In the genomic region with DNA sequence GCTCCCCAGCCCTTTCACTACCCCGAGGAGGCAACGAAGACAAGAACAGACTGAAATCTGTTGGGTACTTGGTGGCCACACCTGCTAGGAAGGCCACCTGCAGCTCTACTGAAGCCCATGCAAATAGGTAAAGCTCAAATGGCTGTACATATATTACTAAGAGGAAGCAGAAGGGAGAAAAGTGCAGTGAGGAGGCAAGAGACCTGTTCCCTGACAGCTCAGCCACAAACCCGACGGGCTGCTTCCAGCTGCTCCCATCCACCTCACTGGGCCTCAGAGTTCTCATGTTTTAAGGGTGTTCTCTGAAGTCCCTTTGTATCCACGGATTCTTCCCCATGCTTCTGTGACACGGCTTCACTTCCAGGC, we compare ENCODE assay signal across 8 cellular contexts. TPM values are rescaled to one million over a fixed set of nuclear protein-coding genes. Genes with fewer than 3 reads are reported as not detected.
DNase-seq lines count a peak whose midpoint lies in the region; ATAC-seq, FAIRE-seq and TF ChIP-seq lines count a peak whose summit lies in the region.

No MANE protein-coding gene starts in this region.

- peak overlapping the region; percentile 66 for H3K9ac ChIP-seq in MM.1S (ENCODE audit: low read length)

- no peaks in the 10 kb centered on the region for H4K20me1 ChIP-seq in MM.1S (ENCODE audit: insufficient read depth, low read length)

- H3K9me3 ChIP-seq in MM.1S (replicated peaks; ENCODE audit: insufficient read depth, low read length) (no peaks in the 10 kb centered on the region), suprapubic skin (no peaks in the 10 kb centered on the region)

- H3K36me3 ChIP-seq in MM.1S (replicated peaks; ENCODE audit: insufficient read depth, low read length) (no peaks in the 10 kb centered on the region; the same call in 1 of the 2 replicates), suprapubic skin (no peaks in the 10 kb centered on the region)

- no peak overlapping the region for H2AFZ ChIP-seq in MM.1S (ENCODE audit: low read length)

- no peak for TF ChIP-seq POLR2A in GM12891 (IDR thresholded peaks at IDR 0.05; ENCODE audit: low read depth, low read length)
- no peak for TF ChIP-seq POLR2A in suprapubic skin (IDR thresholded peaks at IDR 0.05)

- DNase-seq in GM12891 (ENCODE audit: insufficient read length, low spot score) (no peak), MM.1S (peak; percentile 83), glomerular visceral epithelial cell (ENCODE audit: extremely low spot score) (peak; percentile 32), suprapubic skin (ENCODE audit: low spot score in 2 of 2) (no peak), COLO829 (ENCODE audit: low spot score) (no peak), left lobe of liver (ENCODE audit: low spot score) (no peak)
- no peak for DNase-seq in stimulated activated CD4-positive, alpha-beta T cell treated with anti-CD3 and anti-CD28 coated beads, Interleukin-12 subunit alpha, Interleukin-12 subunit beta, amount 100 ng/mL, for 4 hours

- H3K9me2 ChIP-seq in MM.1S (replicated peaks; ENCODE audit: insufficient read depth, low read length), result no peaks in the 10 kb centered on the region

- peaks cover 100% of the 10 kb centered on the region for H3K79me2 ChIP-seq in MM.1S (ENCODE audit: low read length)

- no peak for TF ChIP-seq EP300 in suprapubic skin (IDR thresholded peaks at IDR 0.05)

- 22% methylated on average over 6 of the region's 6 CpGs for WGBS in suprapubic skin

- H3K4me3 ChIP-seq in MM.1S (ENCODE audit: low read length) (peak overlapping the region; percentile 19), suprapubic skin (peak overlapping the region; percentile 7)

- H3K27ac ChIP-seq in MM.1S (ENCODE audit: low read length) (peak overlapping the region; percentile 94), suprapubic skin (peak overlapping the region; percentile 59)

- H3K27me3 ChIP-seq in MM.1S (replicated peaks; ENCODE audit: insufficient read depth, low read length) (no peaks in the 10 kb centered on the region), suprapubic skin (no peaks in the 10 kb centered on the region)

- H3K4me2 ChIP-seq in MM.1S (ENCODE audit: low read depth, low read length), result peak overlapping the region; percentile 78

- ATAC-seq in GM21786 (IDR thresholded peaks at IDR 0.05; ENCODE audit: unreplicated experiment) (peak; percentile 83), left lobe of liver (no peak)

- peaks cover 75% of the 10 kb centered on the region for H3F3A ChIP-seq in MM.1S (ENCODE audit: insufficient read depth, low read length)

- FAIRE-seq in GM12891 (lab: Jason Lieb, UNC), result peak; percentile 23

- TF ChIP-seq CTCF in MM.1S (IDR thresholded peaks at IDR 0.05; ENCODE audit: low read length) (no peak), suprapubic skin (IDR thresholded peaks at IDR 0.05) (no peak)

- H3K4me1 ChIP-seq in MM.1S (ENCODE audit: low read length), result peaks cover 92% of the 10 kb centered on the region
- H3K4me1 ChIP-seq in suprapubic skin, result peaks cover 47% of the 10 kb centered on the region

TF ChIP-seq in GM12891, 5 proteins besides CTCF, POLR2A, EP300 and RAD21:
- peak; percentile 85; the same call in 1 of the 2 replicates for TF ChIP-seq POU2F2 (IDR thresholded peaks at IDR 0.05; ENCODE audit: low read depth, low read length)
- 0 out of 2 replicates have a peak, but pooled peaks have one; percentile 7 for TF ChIP-seq SPI1 (IDR thresholded peaks at IDR 0.05; ENCODE audit: low read depth, low read length)
- no peak for TF ChIP-seq TAF1 (IDR thresholded peaks at IDR 0.05; ENCODE audit: low read depth, low read length)

RNA-seq across cellular contexts. Expression of a gene that starts 24.6 kb away (rescaled TPM):
- 7.5 TPM for polyA plus RNA-seq in GM12891 (2012; ENCODE audit: low read depth, missing spikeins)
- total RNA-seq in suprapubic skin (10 to 100 TPM in 1 of 4 donors, 1 to 10 TPM in 3; 6.5 to 14.1 (median 7.2) TPM), left lobe of liver (17.3 TPM)

Comparison
In these comparisons a context has a peak if more than half of its experiments do, and no peak if none do; other contexts are left out.
1. DNase-seq: peak in MM.1S (single experiment) and glomerular visceral epithelial cell (single experiment); none in GM12891 (single experiment), suprapubic skin (0 of 2), COLO829 (single experiment), left lobe of liver (single experiment) and stimulated activated CD4-positive, alpha-beta T cell treated with anti-CD3 and anti-CD28 coated beads, Interleukin-12 subunit alpha, Interleukin-12 subunit beta, amount 100 ng/mL, for 4 hours (single experiment).